ENCODE assay signal across 11 cellular contexts in the genomic region with DNA sequence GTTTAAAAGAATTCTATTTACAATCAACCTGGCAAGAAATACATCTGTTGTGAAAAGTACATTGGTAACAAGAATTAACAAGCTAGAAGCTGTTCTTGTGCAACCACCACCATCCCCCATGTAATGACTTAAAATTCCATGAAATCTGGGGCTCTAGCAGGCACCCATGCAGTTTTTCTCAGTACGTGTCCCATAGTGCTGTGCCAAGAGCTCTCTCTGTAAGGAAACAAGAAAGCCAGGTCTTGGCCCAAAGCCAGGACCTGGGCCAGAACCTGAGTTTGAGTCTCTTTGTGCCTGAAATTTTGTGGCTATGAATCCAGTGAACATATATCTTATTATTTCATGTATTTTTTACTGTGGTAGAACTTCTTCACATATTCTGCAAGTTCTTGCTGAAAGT. TPM values are rescaled to one million over a fixed set of nuclear protein-coding genes. Genes with fewer than 3 reads are reported as not detected.
A peak's percentile ranks its signal among the peaks of the same experiment; 100 is the strongest.
DNase-seq lines count a peak whose midpoint lies in the region; TF ChIP-seq lines count a peak whose summit lies in the region.
"Had no signal": no experiment of that assay in that cellular context is flagged by ENCODE, and none has a peak within 500 bp of the region (broad histone marks: within the 10 kb centered on the region; RNA-seq: fewer than 3 reads in every experiment).

No MANE protein-coding gene starts in this region.

- intact Hi-C loops in stomach (cut with DNase I; ENCODE audit: low total_unique reads): no loop called here

- H3K27ac ChIP-seq in VCaP (peak overlapping the region; percentile 94), stomach (no peak overlapping the region), tibial nerve (no peak overlapping the region)

- TF ChIP-seq EP300 in stomach (IDR thresholded peaks at IDR 0.05) (no peak), tibial nerve (IDR thresholded peaks at IDR 0.05) (no peak)

- H3K4me1 ChIP-seq in stomach (peaks cover 19 to 44% (median 28%) of the 10 kb centered on the region in 4 donors), tibial nerve (peaks cover 0 to 16% (median 0%) of the 10 kb centered on the region in 4 donors)

- TF ChIP-seq CTCF in VCaP (conservative IDR thresholded peaks at IDR 0.05): no peak
- TF ChIP-seq CTCF in fibroblast of the aortic adventitia (IDR thresholded peaks at IDR 0.05; ENCODE audit: insufficient read depth, low read length): no peak
- TF ChIP-seq CTCF in stomach (IDR thresholded peaks at IDR 0.05): no peak
- no peak for TF ChIP-seq CTCF in tibial nerve (IDR thresholded peaks at IDR 0.05)

- TF ChIP-seq POLR2A in stomach (IDR thresholded peaks at IDR 0.05): no peak
- TF ChIP-seq POLR2A in tibial nerve (IDR thresholded peaks at IDR 0.05): no peak

- 11 to 38% (median 21%) methylated on average over 1 of the region's 1 CpG for WGBS in stomach, 5 donors
- 23 to 29% methylated on average over 1 of the region's 1 CpG for WGBS in tibial nerve, 2 donors

- H3K9me3 ChIP-seq in stomach: no peaks in the 10 kb centered on the region
- no peaks in the 10 kb centered on the region for H3K9me3 ChIP-seq in tibial nerve
- H3K9me3 ChIP-seq: mucosa of descending colon had no signal

- DNase-seq in NCI-H1105 treated with DMSO at 0.1 percent for 48 hours (lab: John Stamatoyannopoulos, UW) (peak; percentile 9), NCI-H1105 (lab: John Stamatoyannopoulos, UW) (no peak), fibroblast of the aortic adventitia (ENCODE audit: low read depth) (peak; percentile 79), stomach (peak; percentile 66), tibial nerve (ENCODE audit: low spot score in 2 of 2) (no peak), NCI-H1436 treated with DMSO at 0.1 percent for 48 hours (lab: John Stamatoyannopoulos, UW) (no peak)
- no peak for DNase-seq in activated effector memory CD4-positive, alpha-beta T cell treated with anti-CD3 and anti-CD28 coated beads, Interleukin-2, amount 50 U/mL, for 16 hours
- DNase-seq: activated CD8-positive, alpha-beta memory T cell treated with anti-CD3 and anti-CD28 coated beads, Interleukin-2, amount 50 U/mL, for 48 hours; NCI-H510A treated with DMSO at 0.1 percent for 48 hours had no signal

- H3K36me3 ChIP-seq in stomach (no peaks in the 10 kb centered on the region), tibial nerve (no peaks in the 10 kb centered on the region)

- no peak overlapping the region for H3K4me3 ChIP-seq in fibroblast of the aortic adventitia (ENCODE audit: low read depth, low read length)
- H3K4me3 ChIP-seq in stomach: no peak overlapping the region
- no peak overlapping the region for H3K4me3 ChIP-seq in tibial nerve
- H3K4me3 ChIP-seq: mucosa of descending colon had no signal

- H3K27me3 ChIP-seq in stomach (no peaks in the 10 kb centered on the region), tibial nerve (no peaks in the 10 kb centered on the region)

RNA-seq across cellular contexts. Expression of gene NUP93, which starts 46.6 kb away (rescaled TPM):
- total RNA-seq in fibroblast of the aortic adventitia (ENCODE audit: low replicate concordance) (22.9 and 45.5 TPM in 2 replicates), stomach (100 to 1,000 TPM in 1 of 5 donors, 10 to 100 TPM in 4; 43.2 to 184 (median 87.5) TPM), tibial nerve (10 to 100 TPM; 27.6 to 65.7 (median 43.8) TPM)
- polyA plus RNA-seq in stomach: 10 to 100 TPM; 26.7 to 46.6 (median 27.4) TPM

Comparison
In these comparisons a context has a peak if more than half of its experiments do, and no peak if none do; other contexts are left out.
1. DNase-seq: peak in NCI-H1105 treated with DMSO at 0.1 percent for 48 hours (single experiment), fibroblast of the aortic adventitia (single experiment) and stomach (single experiment); none in NCI-H1105 (single experiment), tibial nerve (0 of 2), activated effector memory CD4-positive, alpha-beta T cell treated with anti-CD3 and anti-CD28 coated beads, Interleukin-2, amount 50 U/mL, for 16 hours (single experiment) and NCI-H1436 treated with DMSO at 0.1 percent for 48 hours (single experiment).